ENCODE assay signal across 13 cellular contexts in the genomic region with DNA sequence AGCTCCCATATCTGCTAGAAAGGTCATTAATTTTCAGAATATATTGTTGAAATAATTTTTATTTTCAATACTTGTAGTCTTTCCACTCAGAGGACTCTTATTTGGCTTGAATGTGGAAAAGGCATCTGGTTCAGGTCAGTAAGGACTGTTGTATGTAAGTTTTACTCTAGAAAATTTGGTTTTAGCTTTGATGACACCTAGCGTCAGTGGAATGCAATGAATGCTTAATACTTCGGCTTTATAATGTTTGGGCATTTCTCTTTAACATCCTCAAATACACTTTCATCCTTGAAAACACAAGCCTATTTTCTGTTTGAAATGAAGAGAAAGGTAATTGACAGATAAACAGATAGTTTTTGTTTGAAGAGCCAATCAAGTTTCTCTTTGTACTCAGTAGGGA.
DNase-seq lines count a peak whose midpoint lies in the region; ATAC-seq, FAIRE-seq and TF ChIP-seq lines count a peak whose summit lies in the region.
"Had no signal": no experiment of that assay in that cellular context is flagged by ENCODE, and none has a peak within 500 bp of the region (broad histone marks: within the 10 kb centered on the region; RNA-seq: fewer than 3 reads in every experiment).

No MANE protein-coding gene starts in this region.

- H3K27ac Mint-ChIP-seq in HFFc6 = no peak overlapping the region; the same call in 1 of the 2 replicates

- H3K9me3 Mint-ChIP-seq in HFFc6 = no peaks in the 10 kb centered on the region

- H3K27ac ChIP-seq in lower lobe of right lung = no peak overlapping the region
- H3K27ac ChIP-seq: neutrophil, PC-9 had no signal

- H3K9me3 ChIP-seq in lower lobe of right lung = no peaks in the 10 kb centered on the region
- H3K9me3 ChIP-seq in mucosa of descending colon = no peaks in the 10 kb centered on the region
- H3K9me3 ChIP-seq: BE2C, neutrophil had no signal

- H3K36me3 ChIP-seq in bronchial epithelial cell (ENCODE audit: control insufficient read depth, insufficient read depth, low read length) (no peaks in the 10 kb centered on the region), lower lobe of right lung (peaks cover 30% of the 10 kb centered on the region), mucosa of descending colon (ENCODE audit: low read depth) (no peaks in the 10 kb centered on the region)
- H3K36me3 ChIP-seq: BE2C had no signal

- DNase-seq in A172 (ENCODE audit: low spot score) (peak; percentile 11), HFFc6 (peak; percentile 34), bronchial epithelial cell (ENCODE audit: low read depth) (no peak), lower lobe of right lung (no peak), mucosa of descending colon (no peak), foreskin melanocyte (no peak), SIG-M5 (lab: John Stamatoyannopoulos, UW) (no peak)
- DNase-seq: activated T-cell treated with anti-CD3 and anti-CD28 coated beads, Interleukin-2, amount 50 U/mL, for 48 hours; BE2C; PC-9 had no signal

- no peaks in the 10 kb centered on the region for H3K27me3 ChIP-seq in bronchial epithelial cell (ENCODE audit: control insufficient read depth, insufficient read depth, low read length)
- H3K27me3 ChIP-seq in lower lobe of right lung (ENCODE audit: low read depth) = no peaks in the 10 kb centered on the region
- H3K27me3 ChIP-seq: BE2C, neutrophil had no signal

- H3K4me1 Mint-ChIP-seq in HFFc6 (ENCODE audit: low read depth) = peaks cover 45% of the 10 kb centered on the region

- intact Hi-C loops in lower lobe of right lung (cut with DNase I) (no loop called here), mucosa of descending colon (cut with DNase I, micrococcal nuclease) (no loop called here)

- no peak for FAIRE-seq in bronchial epithelial cell (lab: Jason Lieb, UNC)
- FAIRE-seq: TTC549 had no signal

- no peaks in the 10 kb centered on the region for H3K27me3 Mint-ChIP-seq in HFFc6 (ENCODE audit: insufficient read depth)

- H3K4me1 ChIP-seq in lower lobe of right lung = peaks cover 9% of the 10 kb centered on the region
- no peaks in the 10 kb centered on the region for H3K4me1 ChIP-seq in mucosa of descending colon (ENCODE audit: low read depth)
- H3K4me1 ChIP-seq: BE2C had no signal

- no peak overlapping the region for H3K4me3 Mint-ChIP-seq in HFFc6

- ATAC-seq in lower lobe of right lung = no peak
- ATAC-seq in mucosa of descending colon = no peak
- ATAC-seq in GM19395 (IDR thresholded peaks at IDR 0.05; ENCODE audit: unreplicated experiment) = no peak

- TF ChIP-seq CTCF in HFFc6 (IDR thresholded peaks at IDR 0.05) (peak; percentile 65; the same call in 1 of the 2 replicates), bronchial epithelial cell (IDR thresholded peaks at IDR 0.05; ENCODE audit: insufficient read depth, low read length, severe bottlenecking) (peak; percentile 9), lower lobe of right lung (IDR thresholded peaks at IDR 0.05) (peak; percentile 12), mucosa of descending colon (IDR thresholded peaks at IDR 0.05) (no peak)

- H3K36me3 Mint-ChIP-seq in HFFc6 (ENCODE audit: low read depth) = no peaks in the 10 kb centered on the region

- no peak overlapping the region for H3K4me3 ChIP-seq in bronchial epithelial cell (ENCODE audit: low read depth, low read length)
- H3K4me3 ChIP-seq in lower lobe of right lung = no peak overlapping the region
- H3K4me3 ChIP-seq in mucosa of descending colon = no peak overlapping the region
- H3K4me3 ChIP-seq: PC-9 had no signal

Comparison
In these comparisons a context has a peak if more than half of its experiments do, and no peak if none do; other contexts are left out.
1. DNase-seq: peak in A172 (single experiment) and HFFc6 (single experiment); none in bronchial epithelial cell (single experiment), lower lobe of right lung (single experiment), mucosa of descending colon (0 of 3), foreskin melanocyte (single experiment) and SIG-M5 (single experiment).